25 cellular contexts compared by ENCODE assay signal in the genomic region with DNA sequence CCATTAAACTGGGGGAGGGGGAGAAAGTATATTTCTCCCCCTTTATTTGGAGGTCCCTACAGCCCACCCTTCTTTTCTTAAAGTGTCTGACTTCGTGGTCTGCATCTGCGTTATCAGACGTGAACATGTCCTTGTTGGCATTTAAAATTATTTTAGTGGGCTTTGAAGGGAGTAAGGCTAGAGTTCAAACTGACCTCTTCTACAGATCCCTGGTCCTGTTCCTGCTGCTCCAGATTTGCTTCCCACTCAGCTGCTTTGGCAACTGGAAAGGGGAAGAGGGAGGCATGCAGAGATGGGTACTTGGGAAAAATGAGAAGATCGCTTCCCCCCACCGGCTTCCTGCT. TPM values are rescaled to one million over a fixed set of nuclear protein-coding genes. Genes with fewer than 3 reads are reported as not detected.
DNase-seq lines count a peak whose midpoint lies in the region; ATAC-seq and TF ChIP-seq lines count a peak whose summit lies in the region.
"Had no signal": no experiment of that assay in that cellular context is flagged by ENCODE, and none has a peak within 500 bp of the region (broad histone marks: within the 10 kb centered on the region; RNA-seq: fewer than 3 reads in every experiment).

No MANE protein-coding gene starts in this region.

- peak overlapping the region; percentile 79 for H3K4me3 Mint-ChIP-seq in endothelial cell (ENCODE audit: unreplicated experiment)
- H3K4me3 Mint-ChIP-seq: activated B cell treated with CpG ODN at 0.5 μM for 24 hours, memory B cell, natural killer cell, T-helper 17 cell had no signal

- no peak overlapping the region for H2AFZ ChIP-seq in neuronal stem cell (ENCODE audit: low read length)

- POLR2A ChIA-PET in GM10248 (lab: Yijun Ruan, JAX), result no interaction called here

- H3K9me3 Mint-ChIP-seq in endothelial cell (ENCODE audit: unreplicated experiment), result no peaks in the 10 kb centered on the region
- H3K9me3 Mint-ChIP-seq: activated B cell treated with CpG ODN at 0.5 μM for 24 hours; activated T-helper 2 cell treated with anti-CD3 and anti-CD28 coated beads, Interferon-gamma antibody, Interleukin-2, Interleukin-4, amounts not matched to agents 10 μg/mL and 5 μg/mL and 100 μg/mL, durations not matched to agents 14 hours and 24 hours and 36 hours; memory B cell; natural killer cell had no signal

- intact Hi-C loops in tibial artery (cut with DNase I; ENCODE audit: low total_unique reads) (no loop called here), right cardiac atrium (cut with DNase I) (no loop called here)

- peaks cover 21% of the 10 kb centered on the region for H3K27me3 Mint-ChIP-seq in endothelial cell (ENCODE audit: unreplicated experiment)

- no peak overlapping the region for H2BK5ac ChIP-seq in neuronal stem cell (ENCODE audit: low read length)

- DNase-seq in GM10248 (ENCODE audit: extremely low spot score) (peak; percentile 10), endothelial cell (ENCODE audit: low spot score) (no peak), neuronal stem cell (ENCODE audit: low spot score) (no peak), tibial artery (no peak), KBM-7 (no peak), right cardiac atrium (no peak)
- DNase-seq in Jurkat, Clone E6-1 (ENCODE audit: low read depth, low spot score), result no peak
- DNase-seq: activated B cell treated with CpG ODN at 0.5 μM for 24 hours; CD4-positive, alpha-beta memory T cell; central memory CD4-positive, alpha-beta T cell; DMS79; esophagus squamous epithelium; GOT3; head of caudate nucleus; MV-4-11; natural killer cell; SHP77; stimulated activated naive CD4-positive, alpha-beta T cell; T-helper 17 cell; transverse colon had no signal

- no peak overlapping the region for H2AK5ac ChIP-seq in neuronal stem cell (ENCODE audit: low read depth, low read length)

- H3K4me1 Mint-ChIP-seq in endothelial cell (ENCODE audit: unreplicated experiment), result peaks cover 39% of the 10 kb centered on the region

- no peak overlapping the region for H2BK120ac ChIP-seq in neuronal stem cell (ENCODE audit: low read depth, low read length)

- no peak overlapping the region for H4K8ac ChIP-seq in neuronal stem cell (ENCODE audit: low read depth, low read length)

- H3K79me1 ChIP-seq in neuronal stem cell (ENCODE audit: low read depth, low read length), result no peaks in the 10 kb centered on the region

- no peak overlapping the region for H3K27ac Mint-ChIP-seq in endothelial cell (ENCODE audit: unreplicated experiment)
- H3K27ac Mint-ChIP-seq: activated B cell treated with CpG ODN at 0.5 μM for 24 hours; activated T-helper 2 cell treated with anti-CD3 and anti-CD28 coated beads, Interferon-gamma antibody, Interleukin-2, Interleukin-4, amounts not matched to agents 10 μg/mL and 5 μg/mL and 100 μg/mL, durations not matched to agents 14 hours and 24 hours and 36 hours; CD4-positive, alpha-beta memory T cell; memory B cell; natural killer cell; T-helper 17 cell had no signal

- peaks cover 0 to 22% of the 10 kb centered on the region in 2 donors for H3K4me1 ChIP-seq in neuronal stem cell (ENCODE audit: control insufficient read depth in 2 of 2, insufficient read depth in 1 of 2, low read depth in 1 of 2, low read length in 2 of 2)
- H3K4me1 ChIP-seq in tibial artery, result peaks cover 0 to 44% (median 30%) of the 10 kb centered on the region in 4 donors
- no peaks in the 10 kb centered on the region for H3K4me1 ChIP-seq in right cardiac atrium (ENCODE audit: control insufficient read depth, insufficient read depth, low read length)

- H3K9me3 ChIP-seq in neuronal stem cell (replicated peaks in 1 of 2; ENCODE audit: control insufficient read depth in 2 of 2, insufficient read depth in 1 of 2, low read depth in 1 of 2, low read length in 2 of 2) (no peaks in the 10 kb centered on the region), tibial artery (no peaks in the 10 kb centered on the region), right cardiac atrium (ENCODE audit: control insufficient read depth, low read length) (no peaks in the 10 kb centered on the region)
- H3K9me3 ChIP-seq: esophagus squamous epithelium, transverse colon had no signal

- H2BK15ac ChIP-seq in neuronal stem cell (ENCODE audit: low read length), result no peak overlapping the region

- H3K36me3 Mint-ChIP-seq in endothelial cell (ENCODE audit: low read depth, unreplicated experiment), result no peaks in the 10 kb centered on the region
- H3K36me3 Mint-ChIP-seq: CD4-positive, alpha-beta memory T cell; memory B cell; natural killer cell had no signal

- no peak overlapping the region for H2BK12ac ChIP-seq in neuronal stem cell (ENCODE audit: low read length)

- TF ChIP-seq CTCF in GM10248 (IDR thresholded peaks at IDR 0.05; ENCODE audit: control extremely low read depth, extremely low read depth, low read depth, missing control alignments) (no peak), endothelial cell (IDR thresholded peaks at IDR 0.05; ENCODE audit: unreplicated experiment) (no peak), tibial artery (IDR thresholded peaks at IDR 0.05) (no peak)

- H3K14ac ChIP-seq in neuronal stem cell (ENCODE audit: low read length), result no peak overlapping the region

- no peak overlapping the region for H3K23ac ChIP-seq in neuronal stem cell (ENCODE audit: low read depth, low read length, poor library complexity)

- CTCF ChIA-PET in GM10248 (lab: Yijun Ruan, JAX), result no interaction called here

- H4K91ac ChIP-seq in neuronal stem cell (ENCODE audit: low read depth, low read length, poor library complexity), result no peak overlapping the region

- ATAC-seq in right cardiac atrium (no peak), GM19467 (IDR thresholded peaks at IDR 0.05; ENCODE audit: unreplicated experiment) (no peak)
- ATAC-seq: natural killer cell, T-helper 17 cell had no signal

- H3K4ac ChIP-seq in neuronal stem cell (ENCODE audit: low read length), result no peak overlapping the region

- no peak overlapping the region for H3K9ac ChIP-seq in neuronal stem cell (ENCODE audit: low read depth, low read length, poor library complexity)

- no peak overlapping the region for H3K27ac ChIP-seq in neuronal stem cell (replicated peaks; ENCODE audit: low read length)
- H3K27ac ChIP-seq in tibial artery, result no peak overlapping the region
- H3K27ac ChIP-seq in right cardiac atrium (ENCODE audit: low read length), result no peak overlapping the region
- H3K27ac ChIP-seq: esophagus squamous epithelium, transverse colon had no signal

- no peak overlapping the region for H3K18ac ChIP-seq in neuronal stem cell (ENCODE audit: low read length)

- no CpG with 5 or more reads among the region's 5 CpGs for WGBS in neuronal stem cell (ENCODE audit: extremely low coverage in 2 of 2, insufficient read length in 2 of 2, insufficient replicate concordance in 1 of 2), 2 donors
- 5% methylated on average over 5 of the region's 5 CpGs for WGBS in right cardiac atrium

- peak overlapping the region; percentile 87 for H3K4me2 ChIP-seq in neuronal stem cell (ENCODE audit: insufficient read depth, low read length, poor library complexity, severe bottlenecking)

- H3K36me3 ChIP-seq in neuronal stem cell (replicated peaks in 1 of 2; ENCODE audit: control insufficient read depth in 2 of 2, insufficient read depth in 2 of 2, low read length in 2 of 2) (no peaks in the 10 kb centered on the region), tibial artery (no peaks in the 10 kb centered on the region)
- H3K36me3 ChIP-seq: esophagus squamous epithelium, transverse colon had no signal

- H3K4me3 ChIP-seq in Jurkat, Clone E6-1 (ENCODE audit: low read length), result peak overlapping the region; percentile 74
- H3K4me3 ChIP-seq in neuronal stem cell (ENCODE audit: low read length in 2 of 2), result no peak overlapping the region
- no peak overlapping the region for H3K4me3 ChIP-seq in tibial artery
- no peak overlapping the region for H3K4me3 ChIP-seq in right cardiac atrium (ENCODE audit: low read length)
- H3K4me3 ChIP-seq: esophagus squamous epithelium, transverse colon had no signal

- in situ Hi-C loops in KBM-7 (cut with MboI; ENCODE audit: low pct_unique_long_range_greater_than_20kb, low sequenced_read_pairs), result no loop called here

- H3K27me3 ChIP-seq in neuronal stem cell (ENCODE audit: control insufficient read depth in 3 of 3, insufficient read depth in 3 of 3, low read depth in 1 of 3, low read length in 3 of 3), result peaks cover 47 to 100% (median 76%) of the 10 kb centered on the region in 3 experiments
- peaks cover 0 to 96% of the 10 kb centered on the region in 2 donors for H3K27me3 ChIP-seq in tibial artery
- H3K27me3 ChIP-seq in right cardiac atrium (ENCODE audit: control insufficient read depth, insufficient read depth), result peaks cover 4% of the 10 kb centered on the region

RNA-seq across cellular contexts. Expression of gene SIX6, which starts 0.6 kb away (rescaled TPM):
- polyA plus RNA-seq in Jurkat, Clone E6-1 (2012; ENCODE audit: insufficient read depth, insufficient read length), result 14.8 TPM
- not detected for total RNA-seq in endothelial cell (ENCODE audit: unreplicated experiment)
- polyA plus RNA-seq in neuronal stem cell (2013, experiment 1 of 2), result 1.1 TPM
- 1.1 TPM for polyA plus RNA-seq in neuronal stem cell (2013, experiment 2 of 2)
- total RNA-seq in right cardiac atrium, result not detected
- polyA plus RNA-seq in right cardiac atrium, result not detected
- total RNA-seq: activated B cell treated with CpG ODN at 0.5 μM for 24 hours; activated T-helper 2 cell treated with anti-CD3 and anti-CD28 coated beads, Interferon-gamma antibody, Interleukin-2, Interleukin-4, amounts not matched to agents 10 μg/mL and 5 μg/mL and 100 μg/mL, durations not matched to agents 14 hours and 24 hours and 36 hours; CD4-positive, alpha-beta memory T cell; esophagus squamous epithelium; natural killer cell; renal cortical epithelial cell; T-helper 17 cell; transverse colon had no signal
- polyA plus RNA-seq: CD4-positive, alpha-beta memory T cell; keratinocyte had no signal

RNA-seq across cellular contexts. Expression of gene C14orf39, which starts 22.5 kb away (rescaled TPM):
- polyA plus RNA-seq in Jurkat, Clone E6-1 (2012; ENCODE audit: insufficient read depth, insufficient read length), result 11.4 TPM
- total RNA-seq in endothelial cell (ENCODE audit: unreplicated experiment) (3.8 TPM), right cardiac atrium (not detected)
- polyA plus RNA-seq in neuronal stem cell (2013, experiment 1 of 2), result 3.5 TPM
- 4.2 TPM for polyA plus RNA-seq in neuronal stem cell (2013, experiment 2 of 2)
- polyA plus RNA-seq in right cardiac atrium, result not detected
- total RNA-seq: activated B cell treated with CpG ODN at 0.5 μM for 24 hours; activated T-helper 2 cell treated with anti-CD3 and anti-CD28 coated beads, Interferon-gamma antibody, Interleukin-2, Interleukin-4, amounts not matched to agents 10 μg/mL and 5 μg/mL and 100 μg/mL, durations not matched to agents 14 hours and 24 hours and 36 hours; CD4-positive, alpha-beta memory T cell; esophagus squamous epithelium; natural killer cell; renal cortical epithelial cell; T-helper 17 cell had no signal
- polyA plus RNA-seq: CD4-positive, alpha-beta memory T cell; keratinocyte had no signal
